In the genomic region with DNA sequence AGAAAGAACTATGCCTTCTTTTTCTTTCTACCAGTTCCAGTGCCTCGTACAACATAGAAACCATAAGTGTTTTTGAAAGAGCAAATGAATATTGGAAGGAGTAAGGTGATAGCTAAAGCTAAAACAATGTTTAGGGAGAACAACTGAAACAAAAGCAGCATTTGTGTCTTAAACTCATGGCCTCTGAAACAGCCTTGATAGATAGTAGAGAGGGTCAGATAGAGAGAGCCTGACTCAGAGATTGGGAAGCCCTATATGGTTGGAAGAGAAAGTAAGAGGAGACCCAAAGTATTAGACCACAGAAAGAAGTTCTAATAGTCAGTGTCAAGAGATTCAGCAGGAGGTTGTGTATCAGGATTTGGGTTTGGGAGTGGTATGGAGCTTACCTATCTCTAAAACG, we compare ENCODE assay signal across 24 cellular contexts.
DNase-seq lines count a peak whose midpoint lies in the region; ATAC-seq and TF ChIP-seq lines count a peak whose summit lies in the region.
"Had no signal": no experiment of that assay in that cellular context is flagged by ENCODE, and none has a peak within 500 bp of the region (broad histone marks: within the 10 kb centered on the region; RNA-seq: fewer than 3 reads in every experiment).

No MANE protein-coding gene starts in this region.

- H3K9me3 ChIP-seq in breast epithelium = no peaks in the 10 kb centered on the region
- H3K9me3 ChIP-seq in SJSA1 (replicated peaks) = no peaks in the 10 kb centered on the region
- no peaks in the 10 kb centered on the region for H3K9me3 ChIP-seq in skeletal muscle tissue (ENCODE audit: control insufficient read depth in 3 of 3, low read length in 3 of 3)
- no peaks in the 10 kb centered on the region for H3K9me3 ChIP-seq in CD8-positive, alpha-beta memory T cell (ENCODE audit: low read length)
- H3K9me3 ChIP-seq: pancreas had no signal

- no TSS peak for BruUV-seq in MCF 10A (replicated peaks; lab: Mats Ljungman, UMichigan)

- H3K36me3 ChIP-seq in breast epithelium = no peaks in the 10 kb centered on the region
- H3K36me3 ChIP-seq in SJSA1 = no peaks in the 10 kb centered on the region
- no peaks in the 10 kb centered on the region for H3K36me3 ChIP-seq in skeletal muscle tissue (ENCODE audit: control insufficient read depth in 3 of 3, insufficient read depth in 3 of 3, low read length in 3 of 3)
- no peaks in the 10 kb centered on the region for H3K36me3 ChIP-seq in CD8-positive, alpha-beta memory T cell (ENCODE audit: insufficient read depth, low read length)
- H3K36me3 ChIP-seq: pancreas had no signal

- no peaks in the 10 kb centered on the region for H3K36me3 Mint-ChIP-seq in MCF 10A (ENCODE audit: insufficient read depth, unreplicated experiment)
- H3K36me3 Mint-ChIP-seq in CD8-positive, alpha-beta memory T cell = peaks cover 0 to 15% (median 7%) of the 10 kb centered on the region in 3 donors
- H3K36me3 Mint-ChIP-seq: type B pancreatic cell had no signal

- H3K4me1 ChIP-seq in breast epithelium (no peaks in the 10 kb centered on the region), SJSA1 (replicated peaks) (peaks cover 31% of the 10 kb centered on the region), skeletal muscle tissue (ENCODE audit: control insufficient read depth in 3 of 3, insufficient read depth in 3 of 3, low read length in 3 of 3) (peaks cover 14 to 29% (median 16%) of the 10 kb centered on the region in 3 donors)
- H3K4me1 ChIP-seq in CD8-positive, alpha-beta memory T cell (ENCODE audit: insufficient read depth, low read length) = no peaks in the 10 kb centered on the region
- H3K4me1 ChIP-seq: pancreas had no signal

- CTCF ChIA-PET in MCF 10A (lab: Yijun Ruan, JAX) = interaction anchor here (0.5 to 0.6 kb wide), 2 partner anchors 122 to 260 kb away, joined by 4 read pairs; no protein-coding TSS in a partner anchor
- CTCF ChIA-PET in CD8-positive, alpha-beta memory T cell (lab: Charles Lee) = no interaction called here

- H3K9me3 Mint-ChIP-seq in MCF 10A (ENCODE audit: unreplicated experiment) = no peaks in the 10 kb centered on the region
- H3K9me3 Mint-ChIP-seq in CD8-positive, alpha-beta memory T cell = peaks cover 0 to 3% (median 0%) of the 10 kb centered on the region in 5 donors
- H3K9me3 Mint-ChIP-seq: central memory CD8-positive, alpha-beta T cell; stimulated activated naive CD8-positive, alpha-beta T cell treated with anti-CD3 and anti-CD28 coated beads, Interleukin-15, Interleukin-2, amounts not matched to agents 100 ng/mL and 50 ng/mL, for 24 hours; type B pancreatic cell had no signal

- DNase-seq in MCF 10A (ENCODE audit: unreplicated experiment) = no peak
- no peak for DNase-seq in breast epithelium (ENCODE audit: low spot score in 2 of 2)
- DNase-seq in SJSA1 (ENCODE audit: low read depth in 1 of 2, low spot score in 2 of 2) = no peak
- peak; percentile 11 to 32 for DNase-seq in foreskin fibroblast
- no peak for DNase-seq in germinal center (ENCODE audit: low spot score)
- no peak for DNase-seq in CD8-positive, alpha-beta memory T cell
- DNase-seq: activated CD4-positive, alpha-beta T cell treated with anti-CD3 and anti-CD28 coated beads for 48 hours; activated effector memory CD4-positive, alpha-beta T cell treated with Interleukin-2 at 50 U/mL for 16 hours; C1 segment of cervical spinal cord; naive thymus-derived CD4-positive, alpha-beta T cell; NCI-H1694 treated with DMSO at 0.1 percent for 48 hours; NCI-H345; NK-92 treated with Interleukin-12 subunit alpha and Interleukin-12 subunit beta, amount 100 ng/mL, for 24 hours; pancreas; stimulated activated CD4-positive, alpha-beta T cell treated with anti-CD3 and anti-CD28 coated beads, Interleukin-2, amount 100 ng/mL, for 48 hours had no signal

- TF ChIP-seq CTCF in MCF 10A (IDR thresholded peaks at IDR 0.05; ENCODE audit: unreplicated experiment) (no peak), breast epithelium (IDR thresholded peaks at IDR 0.05) (no peak), foreskin fibroblast (IDR thresholded peaks at IDR 0.05; ENCODE audit: low read depth, low read length) (no peak)

- TF ChIP-seq POLR2A in breast epithelium (IDR thresholded peaks at IDR 0.05) = no peak

- H3K27me3 Mint-ChIP-seq in MCF 10A (ENCODE audit: insufficient read depth, unreplicated experiment) = no peaks in the 10 kb centered on the region
- H3K27me3 Mint-ChIP-seq in CD8-positive, alpha-beta memory T cell = peaks cover 8 to 14% of the 10 kb centered on the region in 2 donors
- H3K27me3 Mint-ChIP-seq: stimulated activated naive CD8-positive, alpha-beta T cell treated with anti-CD3 and anti-CD28 coated beads, Interleukin-15, Interleukin-2, amounts not matched to agents 100 ng/mL and 50 ng/mL, for 24 hours; type B pancreatic cell had no signal

- no peak for ATAC-seq in GM21737 (IDR thresholded peaks at IDR 0.05; ENCODE audit: unreplicated experiment)
- ATAC-seq: esophagus mucosa; naive thymus-derived CD4-positive, alpha-beta T cell; pancreas had no signal

- POLR2A ChIA-PET in MCF 10A (lab: Yijun Ruan, JAX) = interaction anchor here (0.9 to 2.6 kb wide), 4 partner anchors 8 to 257 kb away, joined by 3 to 12 read pairs (median 4); no protein-coding TSS in a partner anchor
- POLR2A ChIA-PET in CD8-positive, alpha-beta memory T cell (lab: Charles Lee) = interaction anchor here (0.7 kb wide), 2 partner anchors 9 to 99 kb away, joined by 3 to 5 read pairs; no protein-coding TSS in a partner anchor

- no peak overlapping the region for H3K27ac ChIP-seq in breast epithelium
- peak overlapping the region; percentile 98 for H3K27ac ChIP-seq in SJSA1
- H3K27ac ChIP-seq in skeletal muscle tissue (ENCODE audit: low read depth, low read length) = peak overlapping the region; percentile 76
- no peak overlapping the region for H3K27ac ChIP-seq in CD8-positive, alpha-beta memory T cell (ENCODE audit: low read depth, low read length)
- H3K27ac ChIP-seq: 22Rv1, pancreas, RWPE1 had no signal

- peaks cover 27% of the 10 kb centered on the region for H3K4me1 Mint-ChIP-seq in MCF 10A (ENCODE audit: insufficient read depth, unreplicated experiment)
- H3K4me1 Mint-ChIP-seq in CD8-positive, alpha-beta memory T cell = no peaks in the 10 kb centered on the region
- H3K4me1 Mint-ChIP-seq: central memory CD8-positive, alpha-beta T cell; naive thymus-derived CD4-positive, alpha-beta T cell had no signal

- intact Hi-C loops in MCF 10A (cut with micrococcal nuclease) (loop anchor here (10.0 kb wide), 1 partner anchor 95 kb away; no protein-coding TSS in a partner anchor), breast epithelium (cut with DNase I; ENCODE audit: low total_unique reads) (no loop called here)

- H3K27me3 ChIP-seq in breast epithelium (no peaks in the 10 kb centered on the region), SJSA1 (replicated peaks) (no peaks in the 10 kb centered on the region), skeletal muscle tissue (ENCODE audit: control insufficient read depth in 3 of 3, insufficient read depth in 3 of 3, low read length in 3 of 3) (no peaks in the 10 kb centered on the region)
- H3K27me3 ChIP-seq in CD8-positive, alpha-beta memory T cell (ENCODE audit: insufficient read depth, low read length, poor library complexity, severe bottlenecking) = no peaks in the 10 kb centered on the region
- H3K27me3 ChIP-seq: pancreas had no signal

- H3K4me3 ChIP-seq in breast epithelium = no peak overlapping the region
- H3K4me3 ChIP-seq in SJSA1 = no peak overlapping the region
- H3K4me3 ChIP-seq in foreskin fibroblast (ENCODE audit: low read depth in 1 of 2, low read length in 2 of 2) = no peak overlapping the region
- H3K4me3 ChIP-seq in skeletal muscle tissue (ENCODE audit: low read length in 3 of 3) = no peak overlapping the region
- H3K4me3 ChIP-seq in CD8-positive, alpha-beta memory T cell (ENCODE audit: low read length) = no peak overlapping the region
- H3K4me3 ChIP-seq: lung, pancreas had no signal

- no peak overlapping the region for H3K4me3 Mint-ChIP-seq in MCF 10A (ENCODE audit: unreplicated experiment)
- H3K4me3 Mint-ChIP-seq in CD8-positive, alpha-beta memory T cell = no peak overlapping the region
- H3K4me3 Mint-ChIP-seq: central memory CD8-positive, alpha-beta T cell; naive thymus-derived CD4-positive, alpha-beta T cell; stimulated activated naive CD8-positive, alpha-beta T cell treated with anti-CD3 and anti-CD28 coated beads, Interleukin-15, Interleukin-2, amounts not matched to agents 100 ng/mL and 50 ng/mL, for 24 hours; type B pancreatic cell had no signal

- no peak overlapping the region for H3K9ac ChIP-seq in skeletal muscle tissue (ENCODE audit: low read depth in 1 of 3, low read length in 3 of 3)

- peak overlapping the region; percentile 61 for H3K27ac Mint-ChIP-seq in MCF 10A (ENCODE audit: low read depth, unreplicated experiment)
- peak overlapping the region in 1 of 8 donors; percentile 30 for H3K27ac Mint-ChIP-seq in CD8-positive, alpha-beta memory T cell
- H3K27ac Mint-ChIP-seq: naive thymus-derived CD4-positive, alpha-beta T cell; stimulated activated naive CD8-positive, alpha-beta T cell treated with anti-CD3 and anti-CD28 coated beads, Interleukin-15, Interleukin-2, amounts not matched to agents 100 ng/mL and 50 ng/mL, for 24 hours; type B pancreatic cell had no signal

Comparison
In these comparisons a context has a peak if more than half of its experiments do, and no peak if none do; other contexts are left out.
1. DNase-seq: peak in foreskin fibroblast (2 of 2); none in MCF 10A (single experiment), breast epithelium (0 of 2), SJSA1 (0 of 2), germinal center (single experiment) and CD8-positive, alpha-beta memory T cell (0 of 5).
2. H3K27ac ChIP-seq: peak in SJSA1 (single experiment) and skeletal muscle tissue (single experiment); none in breast epithelium (0 of 2) and CD8-positive, alpha-beta memory T cell (single experiment).